28 cellular contexts compared by ENCODE assay signal in the genomic region with DNA sequence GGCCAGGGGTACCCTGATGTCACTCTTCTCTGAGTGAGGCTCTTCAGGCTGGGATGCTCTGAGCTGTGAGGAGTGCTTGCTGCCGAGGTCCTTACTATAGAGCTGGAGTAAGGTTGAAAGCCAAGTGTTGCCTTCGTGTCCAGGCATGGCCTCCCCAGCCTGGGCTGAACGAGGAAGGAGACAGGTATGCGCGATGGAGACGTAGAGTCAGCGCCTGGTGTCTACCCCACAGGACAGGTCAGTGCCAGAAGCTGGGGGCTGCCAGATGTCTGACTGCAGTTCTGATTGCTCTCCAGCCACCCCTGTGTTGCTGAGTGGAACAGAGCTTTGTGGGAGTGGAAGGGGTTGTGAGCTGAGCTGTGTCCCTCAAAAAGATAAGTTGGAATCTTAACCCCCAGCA.
"Had no signal": no experiment of that assay in that cellular context is flagged by ENCODE, and none has a peak within 500 bp of the region (broad histone marks: within the 10 kb centered on the region; RNA-seq: fewer than 3 reads in every experiment).

No MANE protein-coding gene starts in this region.

- H3K27me3 ChIP-seq: ascending aorta, cardiac muscle cell had no signal

- H3K27ac ChIP-seq: ascending aorta, cardiac muscle cell, VCaP had no signal

- ATAC-seq: activated CD8-positive, alpha-beta memory T cell treated with anti-CD3 and anti-CD28 coated beads, Interleukin-2, amount 10 ng/mL, durations not matched to agents 7 days and 5 days; activated CD8-positive, alpha-beta T cell treated with anti-CD3 and anti-CD28 coated beads, Interleukin-2, amount 10 ng/mL, durations not matched to agents 7 days and 5 days; activated naive CD8-positive, alpha-beta T cell treated with anti-CD3 and anti-CD28 coated beads, Interleukin-2, amount 50 U/mL, for 24 hours had no signal

- DNase-seq: activated B cell treated with CpG ODN at 0.5 μM for 24 hours; activated CD4-positive, alpha-beta memory T cell treated with anti-CD3 and anti-CD28 coated beads, Interleukin-2, amount 10 ng/mL, durations not matched to agents 7 days and 5 days; activated CD4-positive, alpha-beta T cell treated with anti-CD3 and anti-CD28 coated beads for 4 hours; activated CD4-positive, alpha-beta T cell treated with anti-CD3 and anti-CD28 coated beads, Interleukin-2, amount 10 ng/mL, durations not matched to agents 24 days and 14 days; activated CD4-positive, alpha-beta T cell treated with anti-CD3 and anti-CD28 coated beads, Interleukin-2, amount 50 U/mL, for 48 hours; activated CD4-positive, CD25-positive, alpha-beta regulatory T cell treated with anti-CD3 and anti-CD28 coated beads, Interleukin-2, amount 50 U/mL, for 72 hours; activated CD8-positive, alpha-beta memory T cell treated with anti-CD3 and anti-CD28 coated beads for 24 hours; activated CD8-positive, alpha-beta memory T cell treated with anti-CD3 and anti-CD28 coated beads, Interleukin-2, amount 10 ng/mL, durations not matched to agents 7 days and 5 days; activated CD8-positive, alpha-beta memory T cell treated with anti-CD3 and anti-CD28 coated beads, Interleukin-2, amount 50 U/mL, for 48 hours; activated CD8-positive, alpha-beta T cell treated with anti-CD3 and anti-CD28 coated beads, Interleukin-2, amount 10 ng/mL, durations not matched to agents 7 days and 5 days; activated effector memory CD4-positive, alpha-beta T cell treated with Interleukin-2 at 50 U/mL for 16 hours; activated gamma-delta T cell; activated naive CD4-positive, alpha-beta T cell treated with anti-CD3 and anti-CD28 coated beads, Interleukin-2, amount 10 ng/mL, durations not matched to agents 7 days and 5 days; activated naive CD4-positive, alpha-beta T cell treated with Interleukin-2 at 50 U/mL for 16 hours; activated naive CD8-positive, alpha-beta T cell treated with anti-CD3 and anti-CD28 coated beads, Interleukin-2, amount 10 ng/mL, durations not matched to agents 7 days and 5 days; activated naive CD8-positive, alpha-beta T cell treated with anti-CD3 and anti-CD28 coated beads, Interleukin-2, amount 50 U/mL, for 24 hours; activated T-cell treated with anti-CD3 and anti-CD28 coated beads, Interleukin-2, amount 50 U/mL, for 24 hours; activated T-cell treated with anti-CD3 and anti-CD28 coated beads, Interleukin-2, amount 50 U/mL, for 48 hours; amygdala; anterior cingulate cortex; caudate nucleus; cerebellar nuclear complex; T-helper 1 cell; T-helper 2 cell; T-helper 9 cell had no signal

- H3K36me3 ChIP-seq: ascending aorta, cardiac muscle cell had no signal

- H3K9me3 ChIP-seq: ascending aorta had no signal

- H3K4me3 ChIP-seq: ascending aorta, cardiac muscle cell had no signal

- H3K4me1 ChIP-seq: ascending aorta had no signal
